Comparison of ENCODE assay signal across 2 cellular contexts in the genomic region with DNA sequence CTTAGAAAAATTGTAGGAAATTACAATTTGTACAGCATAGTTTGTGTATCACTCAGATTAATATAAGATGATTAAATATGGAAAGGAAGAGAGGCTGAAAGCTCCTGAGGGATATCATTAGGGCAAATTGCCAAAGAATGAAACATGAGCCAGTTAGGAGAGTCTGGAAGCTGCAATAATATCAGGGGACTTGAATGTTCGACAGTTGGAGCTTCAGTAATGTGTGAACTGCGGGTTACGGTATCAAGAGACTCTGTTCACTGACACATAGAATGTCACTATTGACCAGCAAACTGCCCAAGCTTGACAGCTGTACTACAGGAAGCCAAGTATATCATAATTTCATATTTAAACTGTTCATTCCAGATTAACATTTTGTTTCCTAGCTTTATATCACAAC.
TF ChIP-seq lines count a peak whose summit lies in the region.

No MANE protein-coding gene starts in this region.

TF ChIP-seq in IMR-90, 13 proteins besides CTCF, POLR2A, EP300 and RAD21:
- TF ChIP-seq BHLHE40 (IDR thresholded peaks at IDR 0.05; ENCODE audit: low read depth, low read length) (no peak), RFX5 (IDR thresholded peaks at IDR 0.05; ENCODE audit: low read depth, low read length) (no peak), MAFK (IDR thresholded peaks at IDR 0.05; ENCODE audit: low read depth, low read length) (no peak), CHD1 (IDR thresholded peaks at IDR 0.05; ENCODE audit: low read depth, low read length) (no peak), RCOR1 (IDR thresholded peaks at IDR 0.05; ENCODE audit: insufficient replicate concordance, low read length) (no peak), SMC3 (IDR thresholded peaks at IDR 0.05; ENCODE audit: low read depth, low read length) (no peak), NFE2L2 (IDR thresholded peaks at IDR 0.05; ENCODE audit: low read depth, low read length) (no peak)
TF ChIP-seq in IMR-90: peak in this region for 0.

TF ChIP-seq in K562, 482 proteins besides CTCF, POLR2A, EP300 and RAD21:
- TF ChIP-seq TSC22D4 (tag; IDR thresholded peaks at IDR 0.05) (no peak), RB1 (IDR thresholded peaks at IDR 0.05; ENCODE audit: low read depth) (no peak), MEF2D (tag; conservative IDR thresholded peaks at IDR 0.05; ENCODE audit: low read depth) (no peak), ZNF324 (CRISPR knock-in tag; IDR thresholded peaks at IDR 0.05) (no peak), ETS2 (tag; IDR thresholded peaks at IDR 0.05; ENCODE audit: borderline replicate concordance, poor library complexity, severe bottlenecking) (no peak), NCOA2 (IDR thresholded peaks at IDR 0.05; ENCODE audit: partially characterized antibody in 2 of 2) (no peak), CTBP1 (IDR thresholded peaks at IDR 0.05; ENCODE audit: borderline replicate concordance) (no peak)
